In the genomic region with DNA sequence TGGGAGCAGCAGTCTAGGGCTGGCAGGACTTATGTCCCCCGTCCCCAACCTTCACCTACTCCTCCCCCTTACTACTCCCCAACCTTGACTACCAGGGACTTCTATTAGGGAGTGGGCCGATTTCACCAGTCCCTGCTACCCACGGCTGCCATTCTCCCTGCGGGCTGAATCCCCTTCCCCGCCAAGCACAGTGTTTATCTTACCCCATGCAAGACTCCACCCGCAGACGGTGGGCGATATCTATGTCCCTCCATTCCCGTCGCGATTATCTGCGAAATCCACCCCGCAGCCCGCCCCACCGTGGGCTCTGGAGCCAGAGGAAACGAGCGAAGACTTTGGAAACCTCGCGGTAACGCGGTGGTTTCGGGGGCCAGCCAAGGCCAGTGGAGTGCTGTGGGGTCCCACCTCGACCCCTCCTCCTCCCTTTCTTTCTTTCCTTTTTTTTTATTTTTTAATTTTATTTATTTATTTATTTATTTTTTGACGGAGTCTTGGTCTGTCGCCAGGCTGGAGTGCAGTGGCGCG, we compare ENCODE assay signal across 15 cellular contexts. TPM values are rescaled to one million over a fixed set of nuclear protein-coding genes. Genes with fewer than 3 reads are reported as not detected.
DNase-seq lines count a peak whose midpoint lies in the region; ATAC-seq, FAIRE-seq and TF ChIP-seq lines count a peak whose summit lies in the region.
"Had no signal": no experiment of that assay in that cellular context is flagged by ENCODE, and none has a peak within 500 bp of the region (broad histone marks: within the 10 kb centered on the region; RNA-seq: fewer than 3 reads in every experiment).

No MANE protein-coding gene starts in this region.

- POLR2A ChIA-PET in activated CD8-positive, alpha-beta T cell treated with anti-CD3 and anti-CD28 coated beads, Interleukin-2, amount 10 ng/mL, durations not matched to agents 7 days and 5 days (lab: Charles Lee), result no interaction called here

- H3K79me1 ChIP-seq in mesendoderm (ENCODE audit: low read length), result no peaks in the 10 kb centered on the region

- H3K4me2 ChIP-seq in mesendoderm (ENCODE audit: low read length), result peak overlapping the region; percentile 10

- no peak overlapping the region for H2AK5ac ChIP-seq in mesendoderm (ENCODE audit: low read length)

- H3K27ac ChIP-seq in mesendoderm (ENCODE audit: low read depth, low read length) (no peak overlapping the region), kidney (ENCODE audit: low read depth in 2 of 2, low read length in 2 of 2) (no peak overlapping the region)

- FAIRE-seq in kidney (lab: Jason Lieb, UNC), result no peak

- no peak overlapping the region for H3K4ac ChIP-seq in mesendoderm (ENCODE audit: low read depth, low read length)

- H3K18ac ChIP-seq in mesendoderm (ENCODE audit: low read length), result no peak overlapping the region

- H3K9ac ChIP-seq in mesendoderm (ENCODE audit: low read length), result peak overlapping the region; percentile 46
- H3K9ac ChIP-seq in kidney (ENCODE audit: low read length in 2 of 2), result no peak overlapping the region

- no peak overlapping the region for H3K23ac ChIP-seq in mesendoderm (ENCODE audit: low read length)

- peaks cover 88% of the 10 kb centered on the region for H3K27me3 Mint-ChIP-seq in stimulated activated naive CD8-positive, alpha-beta T cell treated with anti-CD3 and anti-CD28 coated beads, Interleukin-15, Interleukin-2, amounts not matched to agents 100 ng/mL and 50 ng/mL, for 24 hours
- peaks cover 80% of the 10 kb centered on the region for H3K27me3 Mint-ChIP-seq in activated CD8-positive, alpha-beta T cell treated with anti-CD3 and anti-CD28 coated beads, Interleukin-2, amount 10 ng/mL, durations not matched to agents 7 days and 5 days (ENCODE audit: low read depth)

- intact Hi-C loops in kidney (cut with DNase I), result no loop called here

- no peak overlapping the region for H2BK5ac ChIP-seq in mesendoderm (ENCODE audit: low read length)

- H3K27me3 ChIP-seq in mesendoderm (ENCODE audit: insufficient read depth, low read length, poor library complexity), result peaks cover 50% of the 10 kb centered on the region

- no peak for TF ChIP-seq CTCF in kidney (IDR thresholded peaks at IDR 0.05; ENCODE audit: borderline replicate concordance, extremely low read depth, insufficient read depth)

- H3K4me1 Mint-ChIP-seq in stimulated activated naive CD8-positive, alpha-beta T cell treated with anti-CD3 and anti-CD28 coated beads, Interleukin-15, Interleukin-2, amounts not matched to agents 100 ng/mL and 50 ng/mL, for 24 hours (ENCODE audit: low read depth), result peaks cover 35% of the 10 kb centered on the region
- peaks cover 20% of the 10 kb centered on the region for H3K4me1 Mint-ChIP-seq in activated CD8-positive, alpha-beta T cell treated with anti-CD3 and anti-CD28 coated beads, Interleukin-2, amount 10 ng/mL, durations not matched to agents 7 days and 5 days (ENCODE audit: low read depth)

- no peak for ATAC-seq in stimulated activated naive CD8-positive, alpha-beta T cell treated with anti-CD3 and anti-CD28 coated beads, Interleukin-15, Interleukin-2, amounts not matched to agents 100 U/mL and 50 U/mL, for 24 hours
- ATAC-seq in activated CD8-positive, alpha-beta T cell treated with anti-CD3 and anti-CD28 coated beads, Interleukin-2, amount 10 ng/mL, durations not matched to agents 7 days and 5 days, result no peak
- ATAC-seq in GM21737 (IDR thresholded peaks at IDR 0.05; ENCODE audit: unreplicated experiment), result no peak
- ATAC-seq in GM19351 (IDR thresholded peaks at IDR 0.05; ENCODE audit: unreplicated experiment), result no peak

- peak overlapping the region; percentile 59 for H3K27ac Mint-ChIP-seq in stimulated activated naive CD8-positive, alpha-beta T cell treated with anti-CD3 and anti-CD28 coated beads, Interleukin-15, Interleukin-2, amounts not matched to agents 100 ng/mL and 50 ng/mL, for 24 hours
- H3K27ac Mint-ChIP-seq in activated CD8-positive, alpha-beta T cell treated with anti-CD3 and anti-CD28 coated beads, Interleukin-2, amount 10 ng/mL, durations not matched to agents 7 days and 5 days, result peak overlapping the region; percentile 70
- H3K27ac Mint-ChIP-seq: CD14-positive monocyte; dendritic cell treated with granulocyte-macrophage colony-stimulating factor and Interleukin-4, amounts not matched to agents 40 ng/mL and 50 ng/mL, for 4 days had no signal

- H3K36me3 ChIP-seq in mesendoderm (ENCODE audit: control insufficient read depth, insufficient read depth, low read length), result no peaks in the 10 kb centered on the region
- H3K36me3 ChIP-seq in kidney (ENCODE audit: control insufficient read depth in 1 of 2, insufficient read depth in 2 of 2, low read length in 2 of 2), result no peaks in the 10 kb centered on the region
- H3K36me3 ChIP-seq: stomach had no signal

- H2BK15ac ChIP-seq in mesendoderm (replicated peaks; ENCODE audit: low read depth), result no peak overlapping the region

- H3K9me3 ChIP-seq in kidney (ENCODE audit: control insufficient read depth in 1 of 2, low read length in 2 of 2), result no peaks in the 10 kb centered on the region
- H3K9me3 ChIP-seq: mucosa of descending colon had no signal

- H3K4me1 ChIP-seq in mesendoderm (ENCODE audit: control insufficient read depth, low read depth, low read length) (peaks cover 8% of the 10 kb centered on the region), kidney (ENCODE audit: control insufficient read depth in 1 of 2, insufficient read depth in 1 of 2, low read depth in 1 of 2, low read length in 2 of 2) (peaks cover 0 to 7% of the 10 kb centered on the region in 2 donors)

- H4K5ac ChIP-seq in mesendoderm (ENCODE audit: low read length), result no peak overlapping the region

- WGBS in mesendoderm (ENCODE audit: extremely low coverage, insufficient coverage, low lambda C conversion rate), result no CpG with 5 or more reads among the region's 27 CpGs

- peak overlapping the region; percentile 42 for H3K4me3 Mint-ChIP-seq in stimulated activated naive CD8-positive, alpha-beta T cell treated with anti-CD3 and anti-CD28 coated beads, Interleukin-15, Interleukin-2, amounts not matched to agents 100 ng/mL and 50 ng/mL, for 24 hours
- H3K4me3 Mint-ChIP-seq in activated CD8-positive, alpha-beta T cell treated with anti-CD3 and anti-CD28 coated beads, Interleukin-2, amount 10 ng/mL, durations not matched to agents 7 days and 5 days, result peak overlapping the region; percentile 36
- H3K4me3 Mint-ChIP-seq: dendritic cell treated with granulocyte-macrophage colony-stimulating factor and Interleukin-4, amounts not matched to agents 40 ng/mL and 50 ng/mL, for 4 days had no signal

- no peaks in the 10 kb centered on the region for H3K9me3 Mint-ChIP-seq in stimulated activated naive CD8-positive, alpha-beta T cell treated with anti-CD3 and anti-CD28 coated beads, Interleukin-15, Interleukin-2, amounts not matched to agents 100 ng/mL and 50 ng/mL, for 24 hours
- H3K9me3 Mint-ChIP-seq in activated CD8-positive, alpha-beta T cell treated with anti-CD3 and anti-CD28 coated beads, Interleukin-2, amount 10 ng/mL, durations not matched to agents 7 days and 5 days (ENCODE audit: insufficient read depth), result no peaks in the 10 kb centered on the region
- H3K9me3 Mint-ChIP-seq: dendritic cell treated with granulocyte-macrophage colony-stimulating factor and Interleukin-4, amounts not matched to agents 40 ng/mL and 50 ng/mL, for 4 days had no signal

- no peaks in the 10 kb centered on the region for H3K36me3 Mint-ChIP-seq in stimulated activated naive CD8-positive, alpha-beta T cell treated with anti-CD3 and anti-CD28 coated beads, Interleukin-15, Interleukin-2, amounts not matched to agents 100 ng/mL and 50 ng/mL, for 24 hours (ENCODE audit: low read depth)
- peaks cover 6% of the 10 kb centered on the region for H3K36me3 Mint-ChIP-seq in activated CD8-positive, alpha-beta T cell treated with anti-CD3 and anti-CD28 coated beads, Interleukin-2, amount 10 ng/mL, durations not matched to agents 7 days and 5 days (ENCODE audit: low read depth)

- H3K4me3 ChIP-seq in mesendoderm (ENCODE audit: low read length), result no peak overlapping the region
- no peak overlapping the region for H3K4me3 ChIP-seq in kidney (ENCODE audit: low read length in 2 of 2)
- H3K4me3 ChIP-seq: mucosa of descending colon had no signal

- no peak for DNase-seq in stimulated activated naive CD8-positive, alpha-beta T cell treated with anti-CD3 and anti-CD28 coated beads, Interleukin-15, Interleukin-2, amounts not matched to agents 100 U/mL and 50 U/mL, for 24 hours
- DNase-seq in activated CD8-positive, alpha-beta T cell treated with anti-CD3 and anti-CD28 coated beads, Interleukin-2, amount 10 ng/mL, durations not matched to agents 7 days and 5 days, result no peak
- DNase-seq in mesendoderm (no peak), kidney (no peak)
- no peak for DNase-seq in NK-92 treated with Interleukin-12 subunit alpha and Interleukin-12 subunit beta, amount 100 ng/mL, for 24 hours (lab: John Stamatoyannopoulos, UW)
- DNase-seq: stimulated activated CD4-positive, alpha-beta T cell treated with anti-CD3 and anti-CD28 coated beads, Interleukin-4, amount 100 ng/mL, for 24 hours had no signal

- H4K8ac ChIP-seq in mesendoderm (ENCODE audit: low read depth, low read length), result no peak overlapping the region

- peak overlapping the region; percentile 67 for H3K56ac ChIP-seq in mesendoderm (ENCODE audit: low read length)

- no peak overlapping the region for H2BK120ac ChIP-seq in mesendoderm (ENCODE audit: low read depth, low read length)

- H3K79me2 ChIP-seq in mesendoderm (ENCODE audit: control insufficient read depth, insufficient read depth, low read length), result no peaks in the 10 kb centered on the region

- CTCF ChIA-PET in activated CD8-positive, alpha-beta T cell treated with anti-CD3 and anti-CD28 coated beads, Interleukin-2, amount 10 ng/mL, durations not matched to agents 7 days and 5 days (lab: Charles Lee), result interaction anchor here (0.7 kb wide), 1 partner anchor 187 kb away, joined by 3 read pairs; no protein-coding TSS in a partner anchor

RNA-seq across cellular contexts. Expression of a gene that starts 4.7 kb away (rescaled TPM):
- total RNA-seq in activated CD8-positive, alpha-beta T cell treated with anti-CD3 and anti-CD28 coated beads, Interleukin-2, amount 10 ng/mL, durations not matched to agents 7 days and 5 days, result not detected
- 0.28 TPM for polyA plus RNA-seq in mesendoderm (2013, experiment 1 of 2)
- polyA plus RNA-seq in mesendoderm (2013, experiment 2 of 2), result 0.21 TPM
- 1.1 TPM for total RNA-seq in kidney
- polyA plus RNA-seq in kidney (ENCODE audit: insufficient read depth, low read depth, low replicate concordance), result 0.13 TPM
- total RNA-seq: fibroblast of lung, OCI-LY7 had no signal
- polyA plus RNA-seq: CD14-positive monocyte, fibroblast of lung had no signal

RNA-seq across cellular contexts. Expression of a gene that starts 38.4 kb away (rescaled TPM):
- total RNA-seq in activated CD8-positive, alpha-beta T cell treated with anti-CD3 and anti-CD28 coated beads, Interleukin-2, amount 10 ng/mL, durations not matched to agents 7 days and 5 days, result not detected
- polyA plus RNA-seq in mesendoderm (2013, experiment 1 of 2), result 1.2 TPM
- 0.84 TPM for polyA plus RNA-seq in mesendoderm (2013, experiment 2 of 2)
- total RNA-seq in kidney, result 30.2 TPM
- polyA plus RNA-seq in kidney (ENCODE audit: insufficient read depth, low read depth, low replicate concordance), result 18.8 TPM
- total RNA-seq: OCI-LY7 had no signal
- polyA plus RNA-seq: CD14-positive monocyte had no signal

RNA-seq across cellular contexts. Expression of a gene that starts 52.8 kb away (rescaled TPM):
- total RNA-seq in activated CD8-positive, alpha-beta T cell treated with anti-CD3 and anti-CD28 coated beads, Interleukin-2, amount 10 ng/mL, durations not matched to agents 7 days and 5 days, result not detected
- 0.20 TPM for polyA plus RNA-seq in mesendoderm (2013, experiment 1 of 2)
- 0.45 TPM for polyA plus RNA-seq in mesendoderm (2013, experiment 2 of 2)
- 0.06 TPM for total RNA-seq in kidney
- not detected for polyA plus RNA-seq in kidney (ENCODE audit: insufficient read depth, low read depth, low replicate concordance)
- total RNA-seq: mucosa of descending colon had no signal
- polyA plus RNA-seq: CD14-positive monocyte, fibroblast of lung, stomach had no signal

Comparison
In these comparisons a context has a peak if more than half of its experiments do, and no peak if none do; other contexts are left out.
1. RNA of a gene that starts 38.4 kb away (total RNA-seq): 30.2 TPM in kidney (single experiment); not detected in activated CD8-positive, alpha-beta T cell treated with anti-CD3 and anti-CD28 coated beads, Interleukin-2, amount 10 ng/mL, durations not matched to agents 7 days and 5 days; every median in the first group is over 10 times any median in the second.